ENCODE assay signal across 9 cellular contexts in the genomic region with DNA sequence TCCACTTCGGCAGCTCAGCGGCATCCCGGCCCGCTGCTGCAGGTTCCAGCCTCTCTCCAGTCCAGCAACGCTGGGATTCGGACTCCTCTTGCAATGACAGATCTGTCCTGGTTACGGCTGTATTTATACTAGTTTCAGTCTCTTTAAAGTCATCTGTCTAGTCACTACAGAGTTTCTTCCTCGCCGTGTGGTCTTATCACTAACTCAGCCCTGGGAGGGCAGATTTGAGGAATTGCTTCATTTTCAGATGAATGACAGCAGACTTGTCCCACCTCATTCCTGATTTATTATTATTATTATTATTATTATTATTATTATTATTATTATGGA. TPM values are rescaled to one million over a fixed set of nuclear protein-coding genes. Genes with fewer than 3 reads are reported as not detected.
DNase-seq lines count a peak whose midpoint lies in the region; ATAC-seq, FAIRE-seq and TF ChIP-seq lines count a peak whose summit lies in the region.
"Had no signal": no experiment of that assay in that cellular context is flagged by ENCODE, and none has a peak within 500 bp of the region (broad histone marks: within the 10 kb centered on the region; RNA-seq: fewer than 3 reads in every experiment).

No MANE protein-coding gene starts in this region.

- no peak overlapping the region for H3K27ac ChIP-seq in kidney (ENCODE audit: low read depth in 2 of 2, low read length in 2 of 2)
- no peak overlapping the region for H3K27ac ChIP-seq in thoracic aorta

- H3K36me3 Mint-ChIP-seq in activated CD4-positive, alpha-beta T cell treated with anti-CD3 and anti-CD28 coated beads, Interleukin-2, amount 10 ng/mL, durations not matched to agents 24 days and 14 days (ENCODE audit: low read depth): peaks cover 1% of the 10 kb centered on the region
- H3K36me3 Mint-ChIP-seq in activated T-helper 17 cell treated with anti-CD3 and anti-CD28 coated beads, Interleukin-2, amount 50 U/mL, for 72 hours (ENCODE audit: low read depth): peaks cover 6% of the 10 kb centered on the region

- intact Hi-C loops in activated CD4-positive, alpha-beta T cell treated with anti-CD3 and anti-CD28 coated beads, Interleukin-2, amount 10 ng/mL, durations not matched to agents 24 days and 14 days (cut with micrococcal nuclease): loop anchor here (2.0 kb wide), 1 partner anchor 146 kb away; no protein-coding TSS in a partner anchor
- intact Hi-C loops in kidney (cut with DNase I): no loop called here

- peak overlapping the region; percentile 83 for H3K4me3 Mint-ChIP-seq in activated CD4-positive, alpha-beta T cell treated with anti-CD3 and anti-CD28 coated beads, Interleukin-2, amount 10 ng/mL, durations not matched to agents 24 days and 14 days
- H3K4me3 Mint-ChIP-seq in activated T-helper 17 cell treated with anti-CD3 and anti-CD28 coated beads, Interleukin-2, amount 50 U/mL, for 72 hours: peak overlapping the region; percentile 63

- no peaks in the 10 kb centered on the region for H3K36me3 ChIP-seq in kidney (ENCODE audit: control insufficient read depth in 1 of 2, insufficient read depth in 2 of 2, low read length in 2 of 2)
- no peaks in the 10 kb centered on the region for H3K36me3 ChIP-seq in thoracic aorta

- H3K9ac ChIP-seq in kidney (ENCODE audit: low read length in 2 of 2): peak overlapping the region; percentile 4 to 26

- H3K27ac Mint-ChIP-seq in activated CD4-positive, alpha-beta T cell treated with anti-CD3 and anti-CD28 coated beads, Interleukin-2, amount 10 ng/mL, durations not matched to agents 24 days and 14 days: no peak overlapping the region
- no peak overlapping the region for H3K27ac Mint-ChIP-seq in activated T-helper 17 cell treated with anti-CD3 and anti-CD28 coated beads, Interleukin-2, amount 50 U/mL, for 72 hours

- H3K4me3 ChIP-seq in kidney (ENCODE audit: low read length in 2 of 2): peak overlapping the region; percentile 67 to 75
- peak overlapping the region; percentile 88 for H3K4me3 ChIP-seq in thoracic aorta

- no peaks in the 10 kb centered on the region for H3K27me3 ChIP-seq in thoracic aorta (replicated peaks; ENCODE audit: insufficient read depth)

- TF ChIP-seq CTCF in kidney (IDR thresholded peaks at IDR 0.05; ENCODE audit: borderline replicate concordance, extremely low read depth, insufficient read depth) (no peak), thoracic aorta (IDR thresholded peaks at IDR 0.05) (no peak)

- peaks cover 17% of the 10 kb centered on the region for H3K4me1 Mint-ChIP-seq in activated CD4-positive, alpha-beta T cell treated with anti-CD3 and anti-CD28 coated beads, Interleukin-2, amount 10 ng/mL, durations not matched to agents 24 days and 14 days
- peaks cover 13% of the 10 kb centered on the region for H3K4me1 Mint-ChIP-seq in activated T-helper 17 cell treated with anti-CD3 and anti-CD28 coated beads, Interleukin-2, amount 50 U/mL, for 72 hours

- FAIRE-seq in kidney (lab: Jason Lieb, UNC): no peak

- H3K4me1 ChIP-seq in kidney (ENCODE audit: control insufficient read depth in 1 of 2, insufficient read depth in 1 of 2, low read depth in 1 of 2, low read length in 2 of 2) (peaks cover 0 to 10% of the 10 kb centered on the region in 2 donors), thoracic aorta (ENCODE audit: control insufficient read depth in 1 of 2, low read depth in 2 of 2) (peaks cover 0 to 12% of the 10 kb centered on the region in 2 donors)

- H3K9me3 ChIP-seq in kidney (ENCODE audit: control insufficient read depth in 1 of 2, low read length in 2 of 2) (no peaks in the 10 kb centered on the region), thoracic aorta (no peaks in the 10 kb centered on the region)

- no peak for DNase-seq in activated CD4-positive, alpha-beta T cell treated with anti-CD3 and anti-CD28 coated beads, Interleukin-2, amount 10 ng/mL, durations not matched to agents 24 days and 14 days
- no peak for DNase-seq in activated CD4-positive, alpha-beta T cell treated with anti-CD3 and anti-CD28 coated beads, Interleukin-2, amount 50 U/mL, for 1 hour
- no peak for DNase-seq in kidney
- no peak for DNase-seq in thoracic aorta (ENCODE audit: low spot score)
- DNase-seq in COLO829 (ENCODE audit: low spot score): no peak
- no peak for DNase-seq in SW 1271 (lab: John Stamatoyannopoulos, UW)
- DNase-seq: DMS79 treated with DMSO at 0.1 percent for 48 hours had no signal

- H3K9me3 Mint-ChIP-seq in activated CD4-positive, alpha-beta T cell treated with anti-CD3 and anti-CD28 coated beads, Interleukin-2, amount 10 ng/mL, durations not matched to agents 24 days and 14 days: no peaks in the 10 kb centered on the region
- no peaks in the 10 kb centered on the region for H3K9me3 Mint-ChIP-seq in activated T-helper 17 cell treated with anti-CD3 and anti-CD28 coated beads, Interleukin-2, amount 50 U/mL, for 72 hours

- peaks cover 72% of the 10 kb centered on the region for H3K27me3 Mint-ChIP-seq in activated CD4-positive, alpha-beta T cell treated with anti-CD3 and anti-CD28 coated beads, Interleukin-2, amount 10 ng/mL, durations not matched to agents 24 days and 14 days
- H3K27me3 Mint-ChIP-seq in activated T-helper 17 cell treated with anti-CD3 and anti-CD28 coated beads, Interleukin-2, amount 50 U/mL, for 72 hours: peaks cover 69% of the 10 kb centered on the region

- peak; percentile 8 for ATAC-seq in activated T-helper 17 cell treated with anti-CD3 and anti-CD28 coated beads, Interleukin-2, amount 50 U/mL, for 72 hours (replicated peaks)
- ATAC-seq in thoracic aorta (ENCODE audit: insufficient number of reproducible peaks, low FRiP score, low read depth) (no peak), HG02938 (IDR thresholded peaks at IDR 0.05; ENCODE audit: unreplicated experiment) (no peak)

RNA-seq across cellular contexts. Expression of gene KLHL29, which starts 2.2 kb away (rescaled TPM):
- total RNA-seq in activated CD4-positive, alpha-beta T cell treated with anti-CD3 and anti-CD28 coated beads, Interleukin-2, amount 10 ng/mL, durations not matched to agents 24 days and 14 days: 3.7 and 3.8 TPM in 2 replicates
- total RNA-seq in activated T-helper 17 cell treated with anti-CD3 and anti-CD28 coated beads, Interleukin-2, amount 50 U/mL, for 72 hours: under 1 TPM; 0.26 to 0.56 TPM
- total RNA-seq in kidney (10.5 TPM), thoracic aorta (10 to 100 TPM; 18.5 to 24.4 TPM)
- 1.5 TPM for polyA plus RNA-seq in kidney (ENCODE audit: insufficient read depth, low read depth, low replicate concordance)
